Comparison of ENCODE assay signal across 7 cellular contexts in genomic region chr15:63048986-63049665, GRCh38. TPM values are rescaled to one million over a fixed set of nuclear protein-coding genes. Genes with fewer than 3 reads are reported as not detected.
DNase-seq lines count a peak whose midpoint lies in the region; ATAC-seq and TF ChIP-seq lines count a peak whose summit lies in the region.

No MANE protein-coding gene starts in this region.

- H3K36me3 Mint-ChIP-seq in activated B cell treated with CpG ODN at 0.5 μM for 24 hours (ENCODE audit: low read depth), result peaks cover 2% of the 10 kb centered on the region

- peak overlapping the region; percentile 92 for H3K4me3 Mint-ChIP-seq in activated B cell treated with CpG ODN at 0.5 μM for 24 hours

- H3K4me3 ChIP-seq in dorsolateral prefrontal cortex, result peak overlapping the region; percentile 58 to 98 (median 90)
- H3K4me3 ChIP-seq in right lobe of liver, result peak overlapping the region; percentile 87 to 94 (median 88)

- no peaks in the 10 kb centered on the region for H3K36me3 ChIP-seq in right lobe of liver

- TF ChIP-seq POLR2A in right lobe of liver (IDR thresholded peaks at IDR 0.05), result no peak

- no peaks in the 10 kb centered on the region for H3K9me3 ChIP-seq in right lobe of liver

- H3K27me3 Mint-ChIP-seq in activated B cell treated with CpG ODN at 0.5 μM for 24 hours, result peaks cover 24% of the 10 kb centered on the region

- DNase-seq in MV-4-11 (lab: John Stamatoyannopoulos, UW), result peak; percentile 17
- DNase-seq in activated B cell treated with CpG ODN at 0.5 μM for 24 hours, result no peak
- DNase-seq in dorsolateral prefrontal cortex, result peak in 9 of 10 donors; percentile 37 to 76 (median 68)
- peak; percentile 66 to 74 (median 69) for DNase-seq in right lobe of liver
- peak; percentile 12 for DNase-seq in stimulated activated CD8-positive, alpha-beta memory T cell treated with anti-CD3 and anti-CD28 coated beads, Interleukin-15, amount 100 ng/mL, for 24 hours (ENCODE audit: low read depth)

- WGBS in right lobe of liver (ENCODE audit: insufficient coverage, low coverage, low lambda C conversion rate, missing lambda C conversion rate), result 2% methylated on average over 20 of the region's 26 CpGs

- POLR2A ChIA-PET in activated B cell treated with CpG ODN at 0.5 μM for 24 hours (lab: Charles Lee), result interaction anchor here (0.6 to 1.4 kb wide), 3 partner anchors 108 to 984 kb away, joined by 3 to 6 read pairs (median 5); partner anchors contain the start of genes RPS27L and USP3

- H3K27me3 ChIP-seq in dorsolateral prefrontal cortex (peaks cover 0 to 16% (median 0%) of the 10 kb centered on the region in 45 donors), right lobe of liver (no peaks in the 10 kb centered on the region)

- H3K4me1 Mint-ChIP-seq in activated B cell treated with CpG ODN at 0.5 μM for 24 hours, result peaks cover 19% of the 10 kb centered on the region

- H3K27ac ChIP-seq in dorsolateral prefrontal cortex, result peak overlapping the region in 56 of 59 donors; percentile 31 to 95 (median 87)
- peak overlapping the region; percentile 94 to 98 (median 97) for H3K27ac ChIP-seq in right lobe of liver

- no peaks in the 10 kb centered on the region for H3K9me3 Mint-ChIP-seq in activated B cell treated with CpG ODN at 0.5 μM for 24 hours

- H3K4me1 ChIP-seq in right lobe of liver, result peaks cover 0 to 47% (median 21%) of the 10 kb centered on the region in 4 donors

- intact Hi-C loops in activated B cell treated with CpG ODN at 0.5 μM for 24 hours (cut with micrococcal nuclease), result loop anchor here (1.0 to 5.0 kb wide), 7 partner anchors 44 to 553 kb away; partner anchors contain the start of genes APH1B, LACTB, RAB8B and RPS27L
- intact Hi-C loops in dorsolateral prefrontal cortex (cut with DNase I), result loop anchor here (1.0 to 10.0 kb wide), 6 partner anchors 43 to 266 kb away; partner anchors contain the start of gene APH1B (in 1 of the 2)
- intact Hi-C loops in right lobe of liver (cut with DNase I), result loop anchor here in 1 of 2 donors (10.0 kb wide), 1 partner anchor 46 kb away; no protein-coding TSS in a partner anchor

- TF ChIP-seq CTCF in activated B cell treated with CpG ODN at 0.5 μM for 24 hours (IDR thresholded peaks at IDR 0.05) (no peak), dorsolateral prefrontal cortex (IDR thresholded peaks at IDR 0.05 in 54 of 56, conservative IDR thresholded peaks at IDR 0.05 in 2 of 56; ENCODE audit: low read depth in 1 of 56, partially characterized antibody in 56 of 56) (peak in 5 of 56 donors; percentile 8 to 24 (median 9)), right lobe of liver (IDR thresholded peaks at IDR 0.05) (no peak)

- CTCF ChIA-PET in activated B cell treated with CpG ODN at 0.5 μM for 24 hours (lab: Charles Lee), result interaction anchor here (0.6 to 3.5 kb wide), 12 partner anchors 10 to 398 kb away, joined by 3 to 37 read pairs (median 3); no protein-coding TSS in a partner anchor

- ATAC-seq in GM18502 (IDR thresholded peaks at IDR 0.05; ENCODE audit: poor library complexity, unreplicated experiment), result peak; percentile 5
- no peak for ATAC-seq in activated B cell treated with CpG ODN at 0.5 μM for 24 hours (ENCODE audit: low read depth)
- peak; percentile 4 to 10 (median 6) for ATAC-seq in right lobe of liver
- ATAC-seq in HG03469 (IDR thresholded peaks at IDR 0.05; ENCODE audit: unreplicated experiment), result no peak

- peak overlapping the region; percentile 65 for H3K27ac Mint-ChIP-seq in activated B cell treated with CpG ODN at 0.5 μM for 24 hours

RNA-seq across cellular contexts. Expression of gene TPM1, which starts 6.6 kb away (rescaled TPM):
- total RNA-seq in activated B cell treated with CpG ODN at 0.5 μM for 24 hours (7.8 TPM in 2 replicates), dorsolateral prefrontal cortex (100 to 1,000 TPM in 115 of 120 experiments, 10 to 100 TPM in 5; 59.9 to 249 (median 139) TPM), right lobe of liver (100 to 1,000 TPM in 3 of 6 experiments, 10 to 100 TPM in 3; 44.3 to 180 (median 91.6) TPM)

Comparison
In these comparisons a context has a peak if more than half of its experiments do, and no peak if none do; other contexts are left out.
1. ATAC-seq: peak in GM18502 (single experiment) and right lobe of liver (4 of 4); none in activated B cell treated with CpG ODN at 0.5 μM for 24 hours (single experiment) and HG03469 (single experiment).